9 cellular contexts compared by ENCODE assay signal in the genomic region with DNA sequence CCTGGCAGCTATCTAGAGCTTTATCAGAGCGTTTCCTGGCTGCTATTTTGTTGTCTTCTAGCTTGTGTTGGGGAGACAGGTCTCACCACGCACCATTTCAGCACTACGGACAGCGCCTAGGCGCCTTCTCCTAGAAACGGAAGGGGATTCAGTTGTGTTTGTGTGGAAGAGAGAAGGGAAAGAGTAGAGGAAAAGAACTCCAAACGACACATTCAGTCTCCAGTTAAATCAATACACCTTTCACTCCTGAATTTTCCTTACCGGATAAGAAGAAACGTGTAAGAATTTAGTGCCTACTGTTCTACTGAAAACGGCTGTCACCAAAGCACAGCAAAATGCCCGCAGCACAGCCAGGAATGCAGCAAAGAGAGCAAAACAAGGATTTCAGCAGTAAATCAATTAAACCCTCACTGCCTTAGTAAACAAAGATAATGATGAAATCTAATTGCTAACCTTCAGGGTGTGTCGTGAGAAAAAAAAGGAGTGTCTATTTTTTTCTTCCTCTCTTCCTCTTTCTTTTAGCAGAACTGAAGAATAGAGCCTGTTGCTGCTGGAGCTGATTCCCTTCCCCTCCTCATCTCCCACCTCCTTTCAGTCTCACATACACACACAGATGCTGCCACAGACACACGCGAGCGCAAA. TPM values are rescaled to one million over a fixed set of nuclear protein-coding genes. Genes with fewer than 3 reads are reported as not detected.
DNase-seq lines count a peak whose midpoint lies in the region; ATAC-seq lines count a peak whose summit lies in the region.
"Had no signal": no experiment of that assay in that cellular context is flagged by ENCODE, and none has a peak within 500 bp of the region (broad histone marks: within the 10 kb centered on the region; RNA-seq: fewer than 3 reads in every experiment).

No MANE protein-coding gene starts in this region.

- H3K27me3 Mint-ChIP-seq in activated naive CD8-positive, alpha-beta T cell treated with anti-CD3 and anti-CD28 coated beads, Interleukin-2, amount 10 ng/mL, durations not matched to agents 7 days and 5 days = peaks cover 33% of the 10 kb centered on the region

- no peak overlapping the region for H3K27ac Mint-ChIP-seq in activated naive CD8-positive, alpha-beta T cell treated with anti-CD3 and anti-CD28 coated beads, Interleukin-2, amount 10 ng/mL, durations not matched to agents 7 days and 5 days
- H3K27ac Mint-ChIP-seq: T-cell had no signal

- peak; percentile 23 for DNase-seq in NCI-H146 treated with DMSO at 0.1 percent for 48 hours (lab: John Stamatoyannopoulos, UW; ENCODE audit: unreplicated experiment)
- DNase-seq in activated naive CD8-positive, alpha-beta T cell treated with anti-CD3 and anti-CD28 coated beads, Interleukin-2, amount 10 ng/mL, durations not matched to agents 7 days and 5 days = peak; percentile 68
- DNase-seq in left ventricle myocardium superior = peak; percentile 76
- DNase-seq in posterior cingulate gyrus = peak in 9 of 10 donors; percentile 22 to 93 (median 56)
- no peak for DNase-seq in KG1 (lab: John Stamatoyannopoulos, UW)

- intact Hi-C loops in left ventricle myocardium superior (cut with micrococcal nuclease) (no loop called here), posterior cingulate gyrus (cut with DNase I) (no loop called here)

- no peaks in the 10 kb centered on the region for H3K36me3 Mint-ChIP-seq in activated naive CD8-positive, alpha-beta T cell treated with anti-CD3 and anti-CD28 coated beads, Interleukin-2, amount 10 ng/mL, durations not matched to agents 7 days and 5 days
- H3K36me3 Mint-ChIP-seq: T-cell had no signal

- POLR2A ChIA-PET in activated naive CD8-positive, alpha-beta T cell treated with anti-CD3 and anti-CD28 coated beads, Interleukin-2, amount 10 ng/mL, durations not matched to agents 7 days and 5 days (lab: Charles Lee) = no interaction called here

- H3K4me1 Mint-ChIP-seq in activated naive CD8-positive, alpha-beta T cell treated with anti-CD3 and anti-CD28 coated beads, Interleukin-2, amount 10 ng/mL, durations not matched to agents 7 days and 5 days = peaks cover 5% of the 10 kb centered on the region

- no peak overlapping the region for H3K4me3 Mint-ChIP-seq in activated naive CD8-positive, alpha-beta T cell treated with anti-CD3 and anti-CD28 coated beads, Interleukin-2, amount 10 ng/mL, durations not matched to agents 7 days and 5 days
- H3K4me3 Mint-ChIP-seq: T-cell had no signal

- H3K9me3 Mint-ChIP-seq in activated naive CD8-positive, alpha-beta T cell treated with anti-CD3 and anti-CD28 coated beads, Interleukin-2, amount 10 ng/mL, durations not matched to agents 7 days and 5 days = no peaks in the 10 kb centered on the region

- ATAC-seq in GM19395 (IDR thresholded peaks at IDR 0.05; ENCODE audit: unreplicated experiment) = peak; percentile 53
- ATAC-seq in activated naive CD8-positive, alpha-beta T cell treated with anti-CD3 and anti-CD28 coated beads, Interleukin-2, amount 10 ng/mL, durations not matched to agents 7 days and 5 days (ENCODE audit: low read depth) = no peak
- ATAC-seq in left ventricle myocardium superior = peak; percentile 50
- ATAC-seq in GM21786 (IDR thresholded peaks at IDR 0.05; ENCODE audit: unreplicated experiment) = no peak
- ATAC-seq in GM21576 (IDR thresholded peaks at IDR 0.05; ENCODE audit: unreplicated experiment) = no peak
- ATAC-seq: T-cell had no signal

RNA-seq across cellular contexts. Expression of gene CTXN2, which starts 0.4 kb away (rescaled TPM):
- total RNA-seq in activated naive CD8-positive, alpha-beta T cell treated with anti-CD3 and anti-CD28 coated beads, Interleukin-2, amount 10 ng/mL, durations not matched to agents 7 days and 5 days = not detected
- total RNA-seq in left ventricle myocardium superior = not detected
- total RNA-seq: T-cell had no signal

RNA-seq across cellular contexts. Expression of gene MYEF2, which starts 13.0 kb away (rescaled TPM):
- total RNA-seq in activated naive CD8-positive, alpha-beta T cell treated with anti-CD3 and anti-CD28 coated beads, Interleukin-2, amount 10 ng/mL, durations not matched to agents 7 days and 5 days = 10 to 100 TPM; 34.5 to 36.5 TPM
- 6.9 TPM for total RNA-seq in left ventricle myocardium superior

RNA-seq across cellular contexts. Expression of gene SLC12A1, which starts 15.0 kb away (rescaled TPM):
- not detected for total RNA-seq in activated naive CD8-positive, alpha-beta T cell treated with anti-CD3 and anti-CD28 coated beads, Interleukin-2, amount 10 ng/mL, durations not matched to agents 7 days and 5 days
- total RNA-seq in left ventricle myocardium superior = not detected
- total RNA-seq: T-cell had no signal

Comparison
In these comparisons a context has a peak if more than half of its experiments do, and no peak if none do; other contexts are left out.
1. ATAC-seq: peak in GM19395 (single experiment) and left ventricle myocardium superior (single experiment); none in activated naive CD8-positive, alpha-beta T cell treated with anti-CD3 and anti-CD28 coated beads, Interleukin-2, amount 10 ng/mL, durations not matched to agents 7 days and 5 days (single experiment), GM21786 (single experiment) and GM21576 (single experiment).